Comparison of ENCODE assay signal across 7 cellular contexts in genomic region chr1:26879793-26880192, GRCh38. TPM values are rescaled to one million over a fixed set of nuclear protein-coding genes. Genes with fewer than 3 reads are reported as not detected.
"Had no signal": no experiment of that assay in that cellular context is flagged by ENCODE, and none has a peak within 500 bp of the region (broad histone marks: within the 10 kb centered on the region; RNA-seq: fewer than 3 reads in every experiment).

No MANE protein-coding gene starts in this region.

- H3K27ac ChIP-seq: GM23248 had no signal

- ATAC-seq: HCT116 had no signal

- H2AFZ ChIP-seq: GM23248 had no signal

- H3K9me3 Mint-ChIP-seq: IgD-negative memory B cell had no signal

- H3K27me3 Mint-ChIP-seq: IgD-negative memory B cell had no signal

- DNase-seq: GM23248, GOT3, H7 had no signal

- H3K9ac ChIP-seq: GM23248 had no signal

- H3K4me1 ChIP-seq: HAP-1 had no signal

- H3K27ac Mint-ChIP-seq: IgD-negative memory B cell had no signal

- H3K4me3 ChIP-seq: GM23248, HAP-1 had no signal

- H3K9me3 ChIP-seq: HAP-1 had no signal

RNA-seq across cellular contexts. Expression of gene SFN, which starts 16.8 kb away (rescaled TPM):
- total RNA-seq: GM23248 had no signal
- polyA plus RNA-seq: GM23248, IgD-negative memory B cell had no signal

RNA-seq across cellular contexts. Expression of gene NR0B2, which starts 34.0 kb away (rescaled TPM):
- total RNA-seq: GM23248, H4, H7 had no signal
- polyA plus RNA-seq: GM23248, IgD-negative memory B cell had no signal
